ENCODE assay signal across 8 cellular contexts in genomic region chr12:68792952-68793351, GRCh38. TPM values are rescaled to one million over a fixed set of nuclear protein-coding genes. Genes with fewer than 3 reads are reported as not detected.
DNase-seq lines count a peak whose midpoint lies in the region; ATAC-seq and TF ChIP-seq lines count a peak whose summit lies in the region.

No MANE protein-coding gene starts in this region.

- TF ChIP-seq CTCF in coronary artery (IDR thresholded peaks at IDR 0.05) = no peak

- DNase-seq in DMS53 treated with DMSO at 0.1 percent for 48 hours (lab: John Stamatoyannopoulos, UW; ENCODE audit: unreplicated experiment) (peak; percentile 36), NOMO-1 treated with dmso at 0.1 percent for 144 hours (lab: John Stamatoyannopoulos, UW; ENCODE audit: unreplicated experiment) (peak; percentile 17), dermis blood vessel endothelial cell (peak; percentile 69), G401 (ENCODE audit: low spot score) (no peak), coronary artery (ENCODE audit: low spot score) (no peak), cerebellum (ENCODE audit: low spot score) (no peak)

- H3K4me3 ChIP-seq in coronary artery = no peak overlapping the region

- ATAC-seq in GM19035 (IDR thresholded peaks at IDR 0.05; ENCODE audit: unreplicated experiment) = peak; percentile 88
- peak; percentile 91 for ATAC-seq in HG03066 (IDR thresholded peaks at IDR 0.05; ENCODE audit: low read depth, unreplicated experiment)

- H3K27ac ChIP-seq in coronary artery = no peak overlapping the region

- in situ Hi-C loops in G401 (cut with HindIII; ENCODE audit: low sequenced_read_pairs) = no loop called here

RNA-seq across cellular contexts. Expression of gene MDM2, which starts 15.0 kb away (rescaled TPM):
- total RNA-seq in dermis blood vessel endothelial cell = 201 and 318 TPM in 2 replicates
- 27.4 and 46.7 TPM in 2 replicates for total RNA-seq in G401 (2014; rRNA removed; shearing (Covaris generic))
- 60.4 TPM for total RNA-seq in cerebellum

RNA-seq across cellular contexts. Expression of gene SLC35E3, which starts 47.0 kb away (rescaled TPM):
- total RNA-seq in dermis blood vessel endothelial cell = 4.6 and 14.0 TPM in 2 replicates
- 1.5 and 2.0 TPM in 2 replicates for total RNA-seq in G401 (2014; rRNA removed; shearing (Covaris generic))
- total RNA-seq in cerebellum = 16.2 TPM

Comparison
In these comparisons a context has a peak if more than half of its experiments do, and no peak if none do; other contexts are left out.
1. DNase-seq: peak in DMS53 treated with DMSO at 0.1 percent for 48 hours (single experiment), NOMO-1 treated with dmso at 0.1 percent for 144 hours (single experiment) and dermis blood vessel endothelial cell (single experiment); none in G401 (single experiment), coronary artery (single experiment) and cerebellum (single experiment).